Comparison of ENCODE assay signal across 12 cellular contexts in genomic region chr19:36685835-36686234, GRCh38. TPM values are rescaled to one million over a fixed set of nuclear protein-coding genes. Genes with fewer than 3 reads are reported as not detected.
A peak's percentile ranks its signal among the peaks of the same experiment; 100 is the strongest.
DNase-seq lines count a peak whose midpoint lies in the region; ATAC-seq and TF ChIP-seq lines count a peak whose summit lies in the region.
"Had no signal": no experiment of that assay in that cellular context is flagged by ENCODE, and none has a peak within 500 bp of the region (broad histone marks: within the 10 kb centered on the region; RNA-seq: fewer than 3 reads in every experiment).

No MANE protein-coding gene starts in this region.

- H3K4me1 ChIP-seq in PC-3 (ENCODE audit: insufficient read depth, low read length), result 0 out of 2 replicates have a peak, but pooled peaks cover 3% of the 10 kb centered on the region
- H3K4me1 ChIP-seq: BE2C had no signal

- no peak for ATAC-seq in activated naive CD4-positive, alpha-beta T cell treated with anti-CD3 and anti-CD28 coated beads, Interleukin-2, amount 50 U/mL, for 72 hours
- ATAC-seq in PC-3 (no peak), GM19455 (IDR thresholded peaks at IDR 0.05; ENCODE audit: unreplicated experiment) (no peak)
- no peak for ATAC-seq in effector memory CD8-positive, alpha-beta T cell (replicated peaks)
- no peak for ATAC-seq in stimulated activated naive B cell treated with anti-CD40 and anti-IgM and Interleukin-4, amounts not matched to agents 10 μg/mL and 1 μg/mL and 100 μg/mL, for 72 hours (replicated peaks)
- ATAC-seq: heart right ventricle had no signal

- BruUV-seq in PC-3 (replicated peaks; lab: Mats Ljungman, UMichigan), result no TSS peak

- peaks cover 6% of the 10 kb centered on the region for H3K27me3 Mint-ChIP-seq in activated naive CD4-positive, alpha-beta T cell treated with anti-CD3 and anti-CD28 coated beads, Interleukin-2, amount 10 ng/mL, durations not matched to agents 7 days and 5 days
- no peaks in the 10 kb centered on the region for H3K27me3 Mint-ChIP-seq in effector memory CD8-positive, alpha-beta T cell
- no peaks in the 10 kb centered on the region for H3K27me3 Mint-ChIP-seq in stimulated activated naive B cell treated with anti-CD40 and anti-IgM and Interleukin-4, amounts not matched to agents 10 μg/mL and 1 μg/mL and 100 μg/mL, for 72 hours

- intact Hi-C loops in PC-3 (cut with micrococcal nuclease), result loop anchor here (10.0 kb wide), 1 partner anchor 471 kb away; the partner anchor contains the start of genes ZNF146 and ZNF565

- peaks cover 66% of the 10 kb centered on the region for H3K36me3 Mint-ChIP-seq in activated naive CD4-positive, alpha-beta T cell treated with anti-CD3 and anti-CD28 coated beads, Interleukin-2, amount 10 ng/mL, durations not matched to agents 7 days and 5 days
- peaks cover 68 to 83% of the 10 kb centered on the region in 2 donors for H3K36me3 Mint-ChIP-seq in activated naive CD4-positive, alpha-beta T cell treated with anti-CD3 and anti-CD28 coated beads, Interleukin-2, amount 50 U/mL, for 72 hours
- peaks cover 36% of the 10 kb centered on the region for H3K36me3 Mint-ChIP-seq in effector memory CD8-positive, alpha-beta T cell (ENCODE audit: insufficient read depth)
- peaks cover 59 to 74% of the 10 kb centered on the region in 2 donors for H3K36me3 Mint-ChIP-seq in stimulated activated naive B cell treated with anti-CD40 and anti-IgM and Interleukin-4, amounts not matched to agents 10 μg/mL and 1 μg/mL and 100 μg/mL, for 72 hours

- peaks cover 34% of the 10 kb centered on the region for H3K36me3 ChIP-seq in PC-3 (ENCODE audit: low read depth, low read length)
- H3K36me3 ChIP-seq: adrenal gland had no signal

- no peak for TF ChIP-seq CTCF in PC-3 (conservative IDR thresholded peaks at IDR 0.05; ENCODE audit: low read depth, low read length)

- H3K4me3 ChIP-seq in PC-3 (ENCODE audit: low read length), result peak overlapping the region; percentile 89; the same call in 1 of the 2 replicates

- H3K9me3 ChIP-seq in PC-3 (ENCODE audit: low read length), result peaks cover 8% of the 10 kb centered on the region; the same call in 1 of the 2 replicates
- H3K9me3 ChIP-seq: adrenal gland, BE2C had no signal

- CTCF ChIA-PET in activated naive CD4-positive, alpha-beta T cell treated with anti-CD3 and anti-CD28 coated beads, Interleukin-2, amount 10 ng/mL, durations not matched to agents 7 days and 5 days (lab: Charles Lee), result no interaction called here
- CTCF ChIA-PET in PC-3 (lab: Charles Lee), result interaction anchor here (0.5 kb wide), 1 partner anchor 524 kb away, joined by 4 read pairs; no protein-coding TSS in a partner anchor

- H3K9ac ChIP-seq in PC-3 (ENCODE audit: low read length), result no peak overlapping the region

- H3K4me3 Mint-ChIP-seq in activated naive CD4-positive, alpha-beta T cell treated with anti-CD3 and anti-CD28 coated beads, Interleukin-2, amount 10 ng/mL, durations not matched to agents 7 days and 5 days, result peak overlapping the region; percentile 99
- H3K4me3 Mint-ChIP-seq in effector memory CD8-positive, alpha-beta T cell, result peak overlapping the region; percentile 99
- H3K4me3 Mint-ChIP-seq in stimulated activated naive B cell treated with anti-CD40 and anti-IgM and Interleukin-4, amounts not matched to agents 10 μg/mL and 1 μg/mL and 100 μg/mL, for 72 hours, result peak overlapping the region; percentile 98 to 99

- H3K9me3 Mint-ChIP-seq in activated naive CD4-positive, alpha-beta T cell treated with anti-CD3 and anti-CD28 coated beads, Interleukin-2, amount 10 ng/mL, durations not matched to agents 7 days and 5 days, result peaks cover 35% of the 10 kb centered on the region
- H3K9me3 Mint-ChIP-seq in activated naive CD4-positive, alpha-beta T cell treated with anti-CD3 and anti-CD28 coated beads, Interleukin-2, amount 50 U/mL, for 72 hours, result peaks cover 22 to 30% of the 10 kb centered on the region in 2 donors
- H3K9me3 Mint-ChIP-seq in effector memory CD8-positive, alpha-beta T cell, result peaks cover 1 to 6% of the 10 kb centered on the region in 2 donors
- H3K9me3 Mint-ChIP-seq in stimulated activated naive B cell treated with anti-CD40 and anti-IgM and Interleukin-4, amounts not matched to agents 10 μg/mL and 1 μg/mL and 100 μg/mL, for 72 hours, result peaks cover 9 to 11% of the 10 kb centered on the region in 2 donors

- no peak overlapping the region for H3K27ac Mint-ChIP-seq in activated naive CD4-positive, alpha-beta T cell treated with anti-CD3 and anti-CD28 coated beads, Interleukin-2, amount 10 ng/mL, durations not matched to agents 7 days and 5 days
- H3K27ac Mint-ChIP-seq in activated naive CD4-positive, alpha-beta T cell treated with anti-CD3 and anti-CD28 coated beads, Interleukin-2, amount 50 U/mL, for 72 hours, result peak overlapping the region in 1 of 2 donors; percentile 96
- H3K27ac Mint-ChIP-seq in effector memory CD8-positive, alpha-beta T cell, result peak overlapping the region in 1 of 2 donors; percentile 99
- H3K27ac Mint-ChIP-seq in stimulated activated naive B cell treated with anti-CD40 and anti-IgM and Interleukin-4, amounts not matched to agents 10 μg/mL and 1 μg/mL and 100 μg/mL, for 72 hours, result peak overlapping the region; percentile 98

- POLR2A ChIA-PET in PC-3 (lab: Charles Lee; ENCODE audit: unreplicated experiment), result no interaction called here

- H2AFZ ChIP-seq in PC-3 (ENCODE audit: low read length), result no peak overlapping the region

- DNase-seq in activated naive CD4-positive, alpha-beta T cell treated with anti-CD3 and anti-CD28 coated beads, Interleukin-2, amount 10 ng/mL, durations not matched to agents 7 days and 5 days, result no peak
- DNase-seq in activated naive CD4-positive, alpha-beta T cell treated with anti-CD3 and anti-CD28 coated beads, Interleukin-2, amount 50 U/mL, for 72 hours (ENCODE audit: low spot score in 2 of 2), result no peak
- no peak for DNase-seq in PC-3
- DNase-seq in effector memory CD8-positive, alpha-beta T cell, result no peak
- no peak for DNase-seq in stimulated activated naive B cell treated with anti-CD40 and anti-IgM and Interleukin-4, amounts not matched to agents 10 μg/mL and 1 μg/mL and 100 μg/mL, for 72 hours
- DNase-seq in central memory CD4-positive, alpha-beta T cell, result no peak
- no peak for DNase-seq in substantia nigra (lab: John Stamatoyannopoulos, UW)
- DNase-seq: adrenal gland; BE2C; effector memory CD4-positive, alpha-beta T cell; heart right ventricle had no signal

- no peaks in the 10 kb centered on the region for H4K20me1 ChIP-seq in PC-3 (ENCODE audit: low read length)

- peaks cover 18% of the 10 kb centered on the region for H3K79me2 ChIP-seq in PC-3 (ENCODE audit: low read length)

- no peaks in the 10 kb centered on the region for H3K27me3 ChIP-seq in PC-3 (ENCODE audit: low read length)
- H3K27me3 ChIP-seq: adrenal gland, BE2C, heart right ventricle had no signal

- peaks cover 31% of the 10 kb centered on the region for H3K4me1 Mint-ChIP-seq in activated naive CD4-positive, alpha-beta T cell treated with anti-CD3 and anti-CD28 coated beads, Interleukin-2, amount 10 ng/mL, durations not matched to agents 7 days and 5 days
- H3K4me1 Mint-ChIP-seq in effector memory CD8-positive, alpha-beta T cell (ENCODE audit: low read depth in 2 of 2), result peaks cover 26 to 28% of the 10 kb centered on the region in 2 donors
- peaks cover 31 to 36% of the 10 kb centered on the region in 2 donors for H3K4me1 Mint-ChIP-seq in stimulated activated naive B cell treated with anti-CD40 and anti-IgM and Interleukin-4, amounts not matched to agents 10 μg/mL and 1 μg/mL and 100 μg/mL, for 72 hours

- H3F3A ChIP-seq in PC-3 (ENCODE audit: low read length, unreplicated experiment), result no peaks in the 10 kb centered on the region

- H3K27ac ChIP-seq in PC-3 (ENCODE audit: low read length), result no peak overlapping the region
- H3K27ac ChIP-seq in substantia nigra (ENCODE audit: low read depth, low read length, poor library complexity, severe bottlenecking), result no peak overlapping the region

- H3K4me2 ChIP-seq in PC-3 (ENCODE audit: low read length), result peak overlapping the region; percentile 93; the same call in 1 of the 2 replicates

- H3K9me2 ChIP-seq in PC-3 (replicated peaks; ENCODE audit: low read length), result no peaks in the 10 kb centered on the region

RNA-seq across cellular contexts. Expression of gene ZNF567, which starts 1.6 kb away (rescaled TPM):
- 1 to 10 TPM; 5.4 to 7.4 TPM for total RNA-seq in activated naive CD4-positive, alpha-beta T cell treated with anti-CD3 and anti-CD28 coated beads, Interleukin-2, amount 50 U/mL, for 72 hours
- total RNA-seq in PC-3 (2014; rRNA removed), result 3.5 and 6.5 TPM in 2 replicates

RNA-seq across cellular contexts. Expression of gene ZNF461, which starts 19.2 kb away (rescaled TPM):
- 1 to 10 TPM; 3.2 to 4.8 TPM for total RNA-seq in activated naive CD4-positive, alpha-beta T cell treated with anti-CD3 and anti-CD28 coated beads, Interleukin-2, amount 50 U/mL, for 72 hours
- 2.5 and 3.9 TPM in 2 replicates for total RNA-seq in PC-3 (2014; rRNA removed)
